ENCODE assay signal across 8 cellular contexts in genomic region chr1:121184290-121185127, GRCh38. TPM values are rescaled to one million over a fixed set of nuclear protein-coding genes. Genes with fewer than 3 reads are reported as not detected.
DNase-seq lines count a peak whose midpoint lies in the region; ATAC-seq, FAIRE-seq and TF ChIP-seq lines count a peak whose summit lies in the region.
"Not testable (repeated sequence)": the region's sequence is repeated elsewhere in the genome, so short reads cannot be mapped to it uniquely, and the experiment has no call there.

FAM72B (minus strand) TSS chr1:121184340; CDS start chr1:121183489, 851 bp downstream.
SRGAP2C (plus strand) TSS chr1:121184975; CDS start chr1:121187447, 2,472 bp downstream.

- not testable (repeated sequence) for H3K79me2 ChIP-seq in OCI-LY7 (ENCODE audit: insufficient read depth, low read depth, low read length)

- BruUV-seq in OCI-LY7 (replicated peaks; lab: Mats Ljungman, UMichigan), result not testable (repeated sequence)

- H3K4me2 ChIP-seq in OCI-LY7 (ENCODE audit: low read length), result peak within 1 kb of the TSS; percentile 53

- POLR2A ChIA-PET in OCI-LY7 (lab: Charles Lee), result not testable (repeated sequence)

- H3K36me3 Mint-ChIP-seq in IgD-negative memory B cell, result not testable (repeated sequence)

- not testable (repeated sequence) for FAIRE-seq in D721Med (lab: Jason Lieb, UNC)

- TF ChIP-seq CTCF in D721Med (IDR thresholded peaks at IDR 0.05; ENCODE audit: insufficient read depth, missing control alignments); OCI-LY7 (conservative IDR thresholded peaks at IDR 0.05; ENCODE audit: low read length); epithelial cell of esophagus (IDR thresholded peaks at IDR 0.05; ENCODE audit: insufficient read depth, low read depth, low read length, missing control alignments): not testable (repeated sequence)

- not testable (repeated sequence) for H3K4me1 ChIP-seq in OCI-LY7 (ENCODE audit: insufficient read depth, low read length, poor library complexity, severe bottlenecking)

- not testable (repeated sequence) for H4K20me1 ChIP-seq in OCI-LY7 (ENCODE audit: insufficient read depth, low read length)

- ATAC-seq in GM21619 (IDR thresholded peaks at IDR 0.05; ENCODE audit: unreplicated experiment), result peak; percentile 82

- H3K27ac ChIP-seq in OCI-LY7 (ENCODE audit: low read depth, low read length, poor library complexity, severe bottlenecking), result peak within 1 kb of the TSS; percentile 51

- not testable (repeated sequence) for H3K9me3 Mint-ChIP-seq in IgD-negative memory B cell

- peak within 1 kb of the TSS; percentile 71 for H3K4me3 ChIP-seq in OCI-LY7 (ENCODE audit: low read depth, low read length, poor library complexity, severe bottlenecking)
- H3K4me3 ChIP-seq in epithelial cell of esophagus (ENCODE audit: low read length), result peak within 1 kb of the TSS; percentile 40

- not testable (repeated sequence) for H3K9me3 ChIP-seq in OCI-LY7 (ENCODE audit: low read length)

- peak within 1 kb of the TSS; percentile 83 to 97 (median 96) for H3K4me3 Mint-ChIP-seq in IgD-negative memory B cell

- CTCF ChIA-PET in OCI-LY7 (lab: Charles Lee; ENCODE audit: unreplicated experiment), result not testable (repeated sequence)

- intact Hi-C loops in OCI-LY7 (cut with micrococcal nuclease; ENCODE audit: unreplicated experiment), result not testable (repeated sequence)

- H3K4me1 Mint-ChIP-seq in IgD-negative memory B cell, result not testable (repeated sequence)

- peak within 1 kb of the TSS; percentile 75 to 93 (median 87) for H3K27ac Mint-ChIP-seq in IgD-negative memory B cell

- H3K9me2 ChIP-seq in OCI-LY7 (ENCODE audit: insufficient read depth, low read length), result not testable (repeated sequence)

- H3K36me3 ChIP-seq in OCI-LY7 (ENCODE audit: insufficient read depth, low read length), result not testable (repeated sequence)

- H3K27me3 Mint-ChIP-seq in IgD-negative memory B cell, result not testable (repeated sequence)

- H2AFZ ChIP-seq in OCI-LY7 (ENCODE audit: low read length), result not testable (repeated sequence)

- peak; percentile 18 for DNase-seq in D721Med (ENCODE audit: insufficient read length, low spot score)
- DNase-seq in OCI-LY7 (ENCODE audit: low spot score), result peak; percentile 98
- DNase-seq in activated CD8-positive, alpha-beta memory T cell treated with anti-CD3 and anti-CD28 coated beads, Interleukin-2, amount 50 U/mL, for 48 hours, result peak; percentile 85
- peak; percentile 98 for DNase-seq in epithelial cell of esophagus (ENCODE audit: low read depth)
- DNase-seq in middle frontal gyrus (ENCODE audit: extremely low spot score, low spot score), result peak; percentile 96
- peak; percentile 50 to 82 for DNase-seq in stimulated activated CD8-positive, alpha-beta memory T cell treated with anti-CD3 and anti-CD28 coated beads, Interleukin-4, amount 100 ng/mL, for 1 hour (ENCODE audit: low read depth in 2 of 2, low spot score in 1 of 2)

RNA-seq across cellular contexts. Expression of gene FAM72B, which starts in this region (rescaled TPM):
- 1.1 TPM for polyA plus RNA-seq in IgD-negative memory B cell
- total RNA-seq in OCI-LY7 (2014; rRNA removed; shearing (Covaris generic)), result 27.0 and 27.4 TPM in 2 replicates
- 74.1 and 91.4 TPM in 2 replicates for total RNA-seq in OCI-LY7 (2022)

RNA-seq across cellular contexts. Expression of gene SRGAP2C, which starts in this region (rescaled TPM):
- polyA plus RNA-seq in IgD-negative memory B cell, result 2.7 TPM
- 6.8 and 7.0 TPM in 2 replicates for total RNA-seq in OCI-LY7 (2014; rRNA removed; shearing (Covaris generic))
- 30.7 and 41.0 TPM in 2 replicates for total RNA-seq in OCI-LY7 (2022)

Comparison
In these comparisons a context has a peak if more than half of its experiments do, and no peak if none do; other contexts are left out.
1. Peak in every context shown above with its lines: DNase-seq, ATAC-seq, H3K4me3 ChIP-seq and H3K27ac ChIP-seq.
2. DNase-seq: peak in every context shown above with its lines; median percentile 98 in OCI-LY7; 98 in epithelial cell of esophagus; 96 in middle frontal gyrus; 85 in activated CD8-positive, alpha-beta memory T cell treated with anti-CD3 and anti-CD28 coated beads, Interleukin-2, amount 50 U/mL, for 48 hours; 66 in stimulated activated CD8-positive, alpha-beta memory T cell treated with anti-CD3 and anti-CD28 coated beads, Interleukin-4, amount 100 ng/mL, for 1 hour; 18 in D721Med.